21 cellular contexts compared by ENCODE assay signal in genomic region chr22:49024775-49025440, GRCh38.
"Had no signal": no experiment of that assay in that cellular context is flagged by ENCODE, and none has a peak within 500 bp of the region (broad histone marks: within the 10 kb centered on the region; RNA-seq: fewer than 3 reads in every experiment).

No MANE protein-coding gene starts in this region.

- H3K27ac ChIP-seq: breast epithelium, colonic mucosa, dorsolateral prefrontal cortex, thoracic aorta had no signal

- H3K9me3 Mint-ChIP-seq: activated naive CD4-positive, alpha-beta T cell treated with anti-CD3 and anti-CD28 coated beads, Interleukin-2, amount 50 U/mL, for 72 hours; activated T-cell treated with anti-CD3 and anti-CD28 coated beads, Interleukin-2, amount 50 U/mL, for 24 hours; activated T-helper 17 cell treated with anti-CD3 and anti-CD28 coated beads, Interleukin-2, amount 50 U/mL, for 72 hours; central memory CD8-positive, alpha-beta T cell; effector memory CD8-positive, alpha-beta T cell; T-helper 1 cell treated with Interleukin-12 subunit alpha and Interleukin-12 subunit beta and Interleukin-4 antibody, amounts not matched to agents 30 μg/mL and 1 μg/mL, for 36 hours; type B pancreatic cell had no signal

- H3K9me3 ChIP-seq: breast epithelium, colonic mucosa, thoracic aorta had no signal

- ATAC-seq: activated naive CD4-positive, alpha-beta T cell treated with anti-CD3 and anti-CD28 coated beads, Interleukin-2, amount 50 U/mL, for 72 hours; activated T-helper 17 cell treated with anti-CD3 and anti-CD28 coated beads, Interleukin-2, amount 50 U/mL, for 72 hours; effector memory CD8-positive, alpha-beta T cell; esophagus mucosa; WTC11 had no signal

- H3K4me1 ChIP-seq: breast epithelium, colonic mucosa had no signal

- H3K36me3 Mint-ChIP-seq: activated naive CD4-positive, alpha-beta T cell treated with anti-CD3 and anti-CD28 coated beads, Interleukin-2, amount 50 U/mL, for 72 hours; type B pancreatic cell had no signal

- H3K4me3 Mint-ChIP-seq: activated T-cell treated with anti-CD3 and anti-CD28 coated beads, Interleukin-2, amount 50 U/mL, for 24 hours; activated T-helper 17 cell treated with anti-CD3 and anti-CD28 coated beads, Interleukin-2, amount 50 U/mL, for 72 hours; central memory CD8-positive, alpha-beta T cell; effector memory CD8-positive, alpha-beta T cell; T-helper 1 cell treated with Interleukin-12 subunit alpha and Interleukin-12 subunit beta and Interleukin-4 antibody, amounts not matched to agents 30 μg/mL and 1 μg/mL, for 36 hours; type B pancreatic cell; WTC11 had no signal

- H3K27ac Mint-ChIP-seq: activated naive CD4-positive, alpha-beta T cell treated with anti-CD3 and anti-CD28 coated beads, Interleukin-2, amount 50 U/mL, for 72 hours; activated T-cell treated with anti-CD3 and anti-CD28 coated beads, Interleukin-2, amount 50 U/mL, for 24 hours; activated T-helper 17 cell treated with anti-CD3 and anti-CD28 coated beads, Interleukin-2, amount 50 U/mL, for 72 hours; effector memory CD8-positive, alpha-beta T cell; T-helper 1 cell treated with Interleukin-12 subunit alpha and Interleukin-12 subunit beta and Interleukin-4 antibody, amounts not matched to agents 30 μg/mL and 1 μg/mL, for 36 hours; type B pancreatic cell; WTC11 had no signal

- H3K4me1 Mint-ChIP-seq: activated T-helper 17 cell treated with anti-CD3 and anti-CD28 coated beads, Interleukin-2, amount 50 U/mL, for 72 hours; central memory CD8-positive, alpha-beta T cell; WTC11 had no signal

- H3K36me3 ChIP-seq: breast epithelium, colonic mucosa, thoracic aorta had no signal

- H3K27me3 ChIP-seq: colonic mucosa had no signal

- DNase-seq: activated CD8-positive, alpha-beta memory T cell treated with anti-CD3 and anti-CD28 coated beads, Interleukin-2, amount 50 U/mL, for 4 hours; activated T-cell treated with anti-CD3 and anti-CD28 coated beads, Interleukin-2, amount 50 U/mL, for 24 hours; colonic mucosa; effector memory CD8-positive, alpha-beta T cell; foreskin melanocyte; kidney glomerular epithelial cell; mesenchymal stem cell; occipital lobe; stimulated activated CD4-positive, alpha-beta T cell treated with anti-CD3 and anti-CD28 coated beads, Interleukin-4, amount 100 ng/mL, for 24 hours; stimulated activated naive CD4-positive, alpha-beta T cell treated with Interleukin-2 at 50 U/mL for 16 hours; T1000 had no signal

- H3K4me3 ChIP-seq: breast epithelium, colonic mucosa, dorsolateral prefrontal cortex, thoracic aorta had no signal
